In the genomic region with DNA sequence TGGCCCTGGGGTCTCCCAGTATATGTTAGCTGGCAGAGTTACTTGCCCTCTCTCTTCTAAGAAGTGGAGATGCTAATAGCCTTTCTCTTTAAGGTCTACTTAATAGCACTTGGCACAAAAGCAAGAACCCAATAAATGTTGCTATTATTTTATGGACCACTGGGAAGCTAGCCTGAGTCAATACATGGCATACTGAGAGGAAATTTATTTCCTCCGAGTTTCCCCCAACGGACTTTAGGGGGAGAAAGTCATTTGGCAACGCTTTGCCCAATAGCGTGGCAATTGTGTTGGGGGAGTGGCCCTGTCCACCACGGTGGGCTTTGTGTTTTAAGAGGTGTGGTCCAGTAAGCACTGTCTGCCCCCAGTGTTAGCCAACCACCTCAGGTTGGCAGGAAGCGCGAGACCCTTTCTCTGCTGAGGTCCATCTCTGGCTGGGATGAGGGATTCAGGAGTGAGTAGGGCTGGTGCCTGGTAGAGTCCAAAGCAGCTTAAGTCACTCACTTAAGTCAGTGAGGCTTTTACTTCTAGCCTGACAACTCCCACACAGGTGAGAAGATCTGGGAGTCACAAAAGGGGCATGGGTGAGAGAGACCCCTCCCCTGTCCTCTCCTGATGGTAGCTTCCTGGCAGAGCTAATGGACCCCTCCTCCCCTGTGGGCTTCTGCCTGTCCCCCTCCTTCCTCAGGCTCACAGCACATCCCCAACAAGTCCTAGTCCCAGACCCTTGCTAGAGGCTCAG, we compare ENCODE assay signal across 18 cellular contexts.
A peak's percentile ranks its signal among the peaks of the same experiment; 100 is the strongest.
DNase-seq lines count a peak whose midpoint lies in the region; ATAC-seq, FAIRE-seq and TF ChIP-seq lines count a peak whose summit lies in the region.
"Had no signal": no experiment of that assay in that cellular context is flagged by ENCODE, and none has a peak within 500 bp of the region (broad histone marks: within the 10 kb centered on the region; RNA-seq: fewer than 3 reads in every experiment).

No MANE protein-coding gene starts in this region.

- in situ Hi-C loops in GM12878 (cut with MboI) = no loop called here

- no peak for ATAC-seq in GM12878
- no peak for ATAC-seq in CD4-positive, alpha-beta T cell (ENCODE audit: poor library complexity)
- ATAC-seq in GM18861 (IDR thresholded peaks at IDR 0.05; ENCODE audit: unreplicated experiment) = no peak

- H3K9me3 Mint-ChIP-seq in nephron progenitor cell = no peaks in the 10 kb centered on the region
- no peaks in the 10 kb centered on the region for H3K9me3 Mint-ChIP-seq in CD4-positive, alpha-beta T cell
- H3K9me3 Mint-ChIP-seq: T-helper 2 cell treated with Interferon-gamma antibody and Interleukin-4, amounts not matched to agents 5 μg/mL and 100 μg/mL, for 36 hours had no signal

- POLR2A ChIA-PET in HEK293 (lab: Yijun Ruan, JAX) (no interaction called here), GM12878 (lab: Charles Lee) (interaction anchor here (0.9 to 2.5 kb wide), 5 partner anchors 14 to 107 kb away, joined by 3 to 9 read pairs (median 5); no protein-coding TSS in a partner anchor)
- POLR2A ChIA-PET in CD4-positive, alpha-beta T cell (lab: Charles Lee) = no interaction called here

- H3K4me1 ChIP-seq in HEK293 (ENCODE audit: control insufficient read depth, insufficient read depth, low read length) (no peaks in the 10 kb centered on the region), GM12878 (ENCODE audit: control insufficient read depth, insufficient read depth, low read length) (peaks cover 40% of the 10 kb centered on the region)

- peaks cover 84% of the 10 kb centered on the region for H3K4me1 Mint-ChIP-seq in nephron progenitor cell
- peaks cover 14% of the 10 kb centered on the region for H3K4me1 Mint-ChIP-seq in CD4-positive, alpha-beta T cell (ENCODE audit: low read depth)

- no peak for TF ChIP-seq RAD21 in GM12878 (IDR thresholded peaks at IDR 0.05; ENCODE audit: insufficient read depth, low read depth, low read length)

- intact Hi-C loops in GM12878 (cut with micrococcal nuclease; ENCODE audit: unreplicated experiment) = no loop called here
- intact Hi-C loops in CD4-positive, alpha-beta T cell (cut with DNase I, micrococcal nuclease) = no loop called here

- TF ChIP-seq CTCF in AG10803 (conservative IDR thresholded peaks at IDR 0.05; ENCODE audit: low read length) = no peak
- no peak for TF ChIP-seq CTCF in HEK293 (tag by site-specific recombination; IDR thresholded peaks at IDR 0.05)
- TF ChIP-seq CTCF in GM12878 (IDR thresholded peaks at IDR 0.05 in 2 of 3, conservative IDR thresholded peaks at IDR 0.05 in 1 of 3; ENCODE audit: control insufficient read depth in 2 of 3, extremely low read depth in 1 of 3, insufficient read depth in 1 of 3, low read depth in 3 of 3, low read length in 3 of 3) = no peak
- no peak for TF ChIP-seq CTCF in nephron progenitor cell (IDR thresholded peaks at IDR 0.05)
- TF ChIP-seq CTCF in CD4-positive, alpha-beta T cell (IDR thresholded peaks at IDR 0.05) = no peak

- no peak for TF ChIP-seq POLR2A in GM12878 (IDR thresholded peaks at IDR 0.05; ENCODE audit: low read depth, low read length)

- no peaks in the 10 kb centered on the region for H3K79me2 ChIP-seq in GM12878 (ENCODE audit: control insufficient read depth, insufficient read depth, low read length)

- SMC1A ChIA-PET in GM12878 (lab: Charles Lee; ENCODE audit: uncharacterized antibody, unreplicated experiment) = interaction anchor here (0.5 to 2.6 kb wide), 7 partner anchors 14 to 153 kb away, joined by 3 to 23 read pairs (median 8); no protein-coding TSS in a partner anchor

- no peak overlapping the region for H2AFZ ChIP-seq in GM12878 (ENCODE audit: control insufficient read depth, low read depth, low read length)

- H3K27ac ChIP-seq in HEK293 (ENCODE audit: extremely low read depth, low read depth, low read length) (no peak overlapping the region), GM12878 (ENCODE audit: control insufficient read depth, insufficient read depth) (no peak overlapping the region)
- no peak overlapping the region for H3K27ac ChIP-seq in CD4-positive, alpha-beta T cell (ENCODE audit: low read depth, low read length)
- H3K27ac ChIP-seq: right atrium auricular region, SJSA1 had no signal

- no peak overlapping the region for H3K9ac ChIP-seq in GM12878 (ENCODE audit: control insufficient read depth, insufficient read depth, low read length)

- no peaks in the 10 kb centered on the region for H4K20me1 ChIP-seq in GM12878 (ENCODE audit: control insufficient read depth, insufficient read depth)

- CTCF ChIA-PET in HEK293 (lab: Yijun Ruan, JAX) = interaction anchor here (0.7 kb wide), 1 partner anchor 25 kb away, joined by 3 read pairs; no protein-coding TSS in a partner anchor
- CTCF ChIA-PET in GM12878 (lab: Yijun Ruan, JAX) = interaction anchor here (0.6 to 2.4 kb wide), 5 partner anchors 10 to 107 kb away, joined by 3 to 17 read pairs (median 4); no protein-coding TSS in a partner anchor
- CTCF ChIA-PET in CD4-positive, alpha-beta T cell (lab: Charles Lee) = no interaction called here

- no peak for DNase-seq in AG10803 (ENCODE audit: low read depth)
- no peak for DNase-seq in GM12878 (ENCODE audit: low read depth, low spot score)
- no peak for DNase-seq in nephron progenitor cell
- no peak for DNase-seq in kidney glomerular epithelial cell (lab: John Stamatoyannopoulos, UW)
- DNase-seq in DMS153 (lab: John Stamatoyannopoulos, UW) = no peak
- no peak for DNase-seq in CD4-positive, alpha-beta T cell
- DNase-seq: activated CD4-positive, alpha-beta T cell treated with anti-CD3 and anti-CD28 coated beads, Interleukin-2, amount 50 U/mL, for 1 hour; DMS53; foreskin melanocyte; left ventricle myocardium superior; naive B cell; NCI-H187; stimulated activated CD4-positive, alpha-beta T cell treated with anti-CD3 and anti-CD28 coated beads, Interleukin-2, amount 100 ng/mL, for 48 hours had no signal

- no peak overlapping the region for H3K4me2 ChIP-seq in GM12878 (ENCODE audit: control insufficient read depth, insufficient read depth)

- H3K9me3 ChIP-seq in HEK293 (ENCODE audit: control insufficient read depth, insufficient read depth, low read depth, low read length) (no peaks in the 10 kb centered on the region), GM12878 (replicated peaks; ENCODE audit: control insufficient read depth, insufficient read depth, low read length) (no peaks in the 10 kb centered on the region)
- H3K9me3 ChIP-seq in CD4-positive, alpha-beta T cell (ENCODE audit: control insufficient read depth, low read length) = no peaks in the 10 kb centered on the region
- H3K9me3 ChIP-seq: right atrium auricular region, SJSA1 had no signal

- H3K36me3 ChIP-seq in HEK293 (ENCODE audit: control insufficient read depth in 2 of 2, insufficient read depth in 1 of 2, low read length in 2 of 2) (no peaks in the 10 kb centered on the region), GM12878 (ENCODE audit: control insufficient read depth in 2 of 2, insufficient read depth in 2 of 2, low read length in 1 of 2) (no peaks in the 10 kb centered on the region)
- H3K36me3 ChIP-seq: right atrium auricular region, SJSA1 had no signal

- H3K27me3 ChIP-seq in GM12878 (replicated peaks in 1 of 2; ENCODE audit: control insufficient read depth in 2 of 2, insufficient read depth in 2 of 2, low read length in 1 of 2) = no peaks in the 10 kb centered on the region
- H3K27me3 ChIP-seq in CD4-positive, alpha-beta T cell (ENCODE audit: control insufficient read depth, insufficient read depth, low read length) = no peaks in the 10 kb centered on the region
- H3K27me3 ChIP-seq: right atrium auricular region, SJSA1 had no signal

- H3K27me3 Mint-ChIP-seq in nephron progenitor cell (ENCODE audit: low read depth, poor library complexity) = peaks cover 7% of the 10 kb centered on the region
- no peaks in the 10 kb centered on the region for H3K27me3 Mint-ChIP-seq in CD4-positive, alpha-beta T cell

- BruUV-seq in GM12878 (replicated peaks; lab: Mats Ljungman, UMichigan) = no TSS peak

- H3K27ac Mint-ChIP-seq in nephron progenitor cell = peak overlapping the region; percentile 56
- no peak overlapping the region for H3K27ac Mint-ChIP-seq in CD4-positive, alpha-beta T cell
- H3K27ac Mint-ChIP-seq: T-helper 2 cell treated with Interferon-gamma antibody and Interleukin-4, amounts not matched to agents 5 μg/mL and 100 μg/mL, for 36 hours had no signal

- RAD21 ChIA-PET in GM12878 (lab: Charles Lee; ENCODE audit: unreplicated experiment) = interaction anchor here (1.0 to 2.8 kb wide), 7 partner anchors 20 to 109 kb away, joined by 3 to 17 read pairs (median 6); no protein-coding TSS in a partner anchor

- peak overlapping the region; percentile 15; the same call in 1 of the 2 replicates for H3K4me3 ChIP-seq in AG10803 (ENCODE audit: low read length)
- no peak overlapping the region for H3K4me3 ChIP-seq in HEK293 (ENCODE audit: low read depth, low read length)
- H3K4me3 ChIP-seq in GM12878 = no peak overlapping the region
- H3K4me3 ChIP-seq: right atrium auricular region, SJSA1 had no signal

- FAIRE-seq in GM12878 (lab: Jason Lieb, UNC) = no peak

- H3K4me3 Mint-ChIP-seq in nephron progenitor cell = no peak overlapping the region
- no peak overlapping the region for H3K4me3 Mint-ChIP-seq in CD4-positive, alpha-beta T cell
- H3K4me3 Mint-ChIP-seq: naive B cell; T-helper 2 cell treated with Interferon-gamma antibody and Interleukin-4, amounts not matched to agents 5 μg/mL and 100 μg/mL, for 36 hours had no signal

- 94% methylated on average over 7 of the region's 7 CpGs for WGBS in GM12878 (ENCODE audit: insufficient coverage, insufficient replicate concordance, low lambda C conversion rate, missing lambda C conversion rate)

- no peak for TF ChIP-seq EP300 in GM12878 (IDR thresholded peaks at IDR 0.05; ENCODE audit: borderline replicate concordance in 1 of 2, control insufficient read depth in 1 of 2, low read depth in 2 of 2, low read length in 2 of 2)

- no peaks in the 10 kb centered on the region for H3K36me3 Mint-ChIP-seq in nephron progenitor cell (ENCODE audit: low read depth)
- H3K36me3 Mint-ChIP-seq in CD4-positive, alpha-beta T cell (ENCODE audit: low read depth) = no peaks in the 10 kb centered on the region
- H3K36me3 Mint-ChIP-seq: naive B cell had no signal

TF ChIP-seq in GM12878, 131 proteins besides CTCF, POLR2A, EP300 and RAD21:
- 0 out of 2 replicates have a peak, but pooled peaks have one; percentile 16 for TF ChIP-seq IKZF1 (conservative IDR thresholded peaks at IDR 0.05)
- no peak for TF ChIP-seq ETV6 (conservative IDR thresholded peaks at IDR 0.05 in 1 of 2, IDR thresholded peaks at IDR 0.05 in 1 of 2; ENCODE audit: borderline replicate concordance in 1 of 2, low read depth in 1 of 2)
- no peak for TF ChIP-seq DPF2 (IDR thresholded peaks at IDR 0.05)
- no peak for TF ChIP-seq STAT3 (IDR thresholded peaks at IDR 0.05; ENCODE audit: low read depth, low read length)
- no peak for TF ChIP-seq ZNF207 (IDR thresholded peaks at IDR 0.05; ENCODE audit: borderline replicate concordance)
- 0 out of 2 replicates have a peak, but pooled peaks have one; percentile 66 for TF ChIP-seq HDGF (IDR thresholded peaks at IDR 0.05)
TF ChIP-seq in GM12878: peak in this region for 2.
